9 cellular contexts compared by ENCODE assay signal in the genomic region with DNA sequence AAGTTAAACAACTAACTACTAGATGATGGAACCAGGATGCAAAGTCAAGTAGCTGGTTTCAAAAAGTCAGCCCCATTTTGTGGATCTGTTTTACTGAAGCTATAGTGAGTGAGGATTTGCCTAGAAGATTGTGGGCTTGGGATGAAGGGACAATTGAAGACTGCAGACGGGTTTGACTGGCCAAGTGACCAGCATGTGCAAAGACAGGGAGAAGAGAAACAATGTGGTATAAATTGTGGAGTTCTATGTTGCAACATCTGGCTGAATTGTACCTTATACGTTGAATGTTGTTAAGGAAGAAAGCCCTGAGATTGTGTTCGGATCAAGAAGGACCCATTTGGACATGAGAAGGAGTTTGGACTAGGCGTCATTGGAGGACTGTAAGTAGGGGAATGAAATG.
"Had no signal": no experiment of that assay in that cellular context is flagged by ENCODE, and none has a peak within 500 bp of the region (broad histone marks: within the 10 kb centered on the region; RNA-seq: fewer than 3 reads in every experiment).

No MANE protein-coding gene starts in this region.

- H3K4me1 ChIP-seq: HAP-1 had no signal

- H3K9me3 Mint-ChIP-seq: GM23338, H9, HFFc6 had no signal

- DNase-seq: GM23248, GOT3, H7, H9, HCEC 1CT, HFFc6 had no signal

- H3K27ac ChIP-seq: GM23248 had no signal

- ATAC-seq: GM23338, HCT116 had no signal

- H3K4me3 Mint-ChIP-seq: GM23338, H9, HFFc6 had no signal

- H3K4me1 Mint-ChIP-seq: GM23338, H9 had no signal

- H3K36me3 ChIP-seq: HAP-1 had no signal

- H3K27ac Mint-ChIP-seq: GM23338, H9, HFFc6 had no signal

- H3K9me3 ChIP-seq: HAP-1 had no signal

- H3K4me3 ChIP-seq: GM23248, GM23338, HAP-1 had no signal
